Comparison of ENCODE assay signal across 20 cellular contexts in genomic region chr17:79417589-79417988, GRCh38.
"Had no signal": no experiment of that assay in that cellular context is flagged by ENCODE, and none has a peak within 500 bp of the region (broad histone marks: within the 10 kb centered on the region; RNA-seq: fewer than 3 reads in every experiment).

No MANE protein-coding gene starts in this region.

- H3K4me3 Mint-ChIP-seq: mesothelial cell of epicardium; naive B cell; naive thymus-derived CD8-positive, alpha-beta T cell had no signal

- H3K9me3 ChIP-seq: esophagus muscularis mucosa, gastroesophageal sphincter, heart right ventricle, left lung, lower lobe of right lung, mucosa of descending colon had no signal

- H3K36me3 Mint-ChIP-seq: mesothelial cell of epicardium; naive B cell; naive thymus-derived CD8-positive, alpha-beta T cell had no signal

- DNase-seq: dermis blood vessel endothelial cell; dorsolateral prefrontal cortex; effector CD4-positive, alpha-beta T cell; effector memory CD4-positive, alpha-beta T cell; foreskin keratinocyte; head of caudate nucleus; heart right ventricle; hippocampal formation; left cardiac atrium; left lung; left ventricle myocardium superior; lower lobe of right lung; mesenchymal stem cell; mucosa of descending colon; naive B cell; naive thymus-derived CD8-positive, alpha-beta T cell had no signal

- H3K4me3 ChIP-seq: coronary artery, dorsolateral prefrontal cortex, esophagus muscularis mucosa, gastroesophageal sphincter, heart right ventricle, left lung, lower lobe of right lung, mucosa of descending colon had no signal

- H3K4me1 Mint-ChIP-seq: mesothelial cell of epicardium; naive thymus-derived CD8-positive, alpha-beta T cell had no signal

- H3K9me3 Mint-ChIP-seq: mesothelial cell of epicardium, naive B cell had no signal

- H3K36me3 ChIP-seq: esophagus muscularis mucosa, gastroesophageal sphincter, heart right ventricle, left lung, lower lobe of right lung had no signal

- H3K27ac ChIP-seq: coronary artery, esophagus muscularis mucosa, foreskin keratinocyte, gastroesophageal sphincter, heart right ventricle, left lung, lower lobe of right lung had no signal

- H3K27ac Mint-ChIP-seq: mesothelial cell of epicardium had no signal
